Comparison of ENCODE assay signal across 16 cellular contexts in the genomic region with DNA sequence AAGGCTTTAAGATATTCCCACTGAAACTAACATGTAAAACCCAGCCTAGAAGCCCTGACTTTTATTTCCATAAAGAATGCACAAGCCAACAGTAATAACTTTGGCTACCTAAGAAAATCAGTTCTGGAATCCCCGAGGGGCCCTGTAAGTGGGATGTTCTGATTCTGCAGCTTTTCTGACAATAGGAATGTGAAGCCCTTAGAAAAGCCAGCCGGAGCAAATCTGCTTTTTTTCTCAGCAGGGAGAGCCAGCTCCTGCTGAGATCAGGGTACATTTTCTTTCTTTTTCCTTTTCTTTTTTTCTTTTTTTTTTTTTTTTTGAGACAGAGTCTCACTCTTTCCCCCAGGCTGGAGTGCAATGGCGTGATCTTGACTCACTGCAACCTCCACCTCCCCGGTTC.
"Had no signal": no experiment of that assay in that cellular context is flagged by ENCODE, and none has a peak within 500 bp of the region (broad histone marks: within the 10 kb centered on the region; RNA-seq: fewer than 3 reads in every experiment).

No MANE protein-coding gene starts in this region.

- H3K9me3 ChIP-seq: colonic mucosa, esophagus squamous epithelium, left ventricle myocardium inferior, lower lobe of right lung, ovary had no signal

- DNase-seq: colonic mucosa; dermis blood vessel endothelial cell; esophagus squamous epithelium; foreskin keratinocyte; kidney; left cardiac atrium; left ventricle myocardium inferior; lower lobe of right lung; naive thymus-derived CD4-positive, alpha-beta T cell; ovary; right cardiac atrium; small intestine; stimulated activated CD4-positive, alpha-beta T cell treated with anti-CD3 and anti-CD28 coated beads, Interleukin-2, amount 100 ng/mL, for 48 hours; stimulated activated naive CD4-positive, alpha-beta T cell treated with Interleukin-2 at 50 U/mL for 16 hours; trophoblast cell had no signal

- H3K27ac ChIP-seq: colonic mucosa, esophagus squamous epithelium, foreskin keratinocyte, left ventricle myocardium inferior, lower lobe of right lung, ovary had no signal

- H3K36me3 Mint-ChIP-seq: memory B cell; naive thymus-derived CD4-positive, alpha-beta T cell had no signal

- H3K27ac Mint-ChIP-seq: memory B cell; naive thymus-derived CD4-positive, alpha-beta T cell had no signal

- H3K27me3 Mint-ChIP-seq: memory B cell had no signal

- ATAC-seq: foreskin keratinocyte; left cardiac atrium; lower lobe of right lung; naive thymus-derived CD4-positive, alpha-beta T cell; right cardiac atrium had no signal

- H3K36me3 ChIP-seq: colonic mucosa, esophagus squamous epithelium, left ventricle myocardium inferior, lower lobe of right lung, ovary had no signal

- H3K4me3 Mint-ChIP-seq: memory B cell; naive thymus-derived CD4-positive, alpha-beta T cell had no signal

- H3K27me3 ChIP-seq: colonic mucosa, esophagus squamous epithelium, foreskin keratinocyte, ovary had no signal

- H3K4me3 ChIP-seq: colonic mucosa, esophagus squamous epithelium, left ventricle myocardium inferior, lower lobe of right lung, ovary had no signal

- H3K9me3 Mint-ChIP-seq: memory B cell had no signal

- H3K4me1 ChIP-seq: colonic mucosa, foreskin keratinocyte, lower lobe of right lung had no signal
